21 cellular contexts compared by ENCODE assay signal in genomic region chr13:87087741-87088140, GRCh38.
DNase-seq lines count a peak whose midpoint lies in the region; FAIRE-seq and TF ChIP-seq lines count a peak whose summit lies in the region.
"Had no signal": no experiment of that assay in that cellular context is flagged by ENCODE, and none has a peak within 500 bp of the region (broad histone marks: within the 10 kb centered on the region; RNA-seq: fewer than 3 reads in every experiment).

No MANE protein-coding gene starts in this region.

- H3K36me3 Mint-ChIP-seq in activated T-helper 1 cell treated with anti-CD3 and anti-CD28 coated beads, Interleukin-12 subunit alpha, Interleukin-12 subunit beta, Interleukin-2, Interleukin-4 antibody, amounts not matched to agents 30 ng/mL and 10 ng/mL and 1 ng/mL, durations not matched to agents 14 hours and 24 hours and 36 hours (ENCODE audit: low read depth) = no peaks in the 10 kb centered on the region

- no peak overlapping the region for H3K4me3 Mint-ChIP-seq in activated T-helper 1 cell treated with anti-CD3 and anti-CD28 coated beads, Interleukin-12 subunit alpha, Interleukin-12 subunit beta, Interleukin-2, Interleukin-4 antibody, amounts not matched to agents 30 ng/mL and 10 ng/mL and 1 ng/mL, durations not matched to agents 14 hours and 24 hours and 36 hours
- H3K4me3 Mint-ChIP-seq: H9 had no signal

- no peaks in the 10 kb centered on the region for H3K4me1 Mint-ChIP-seq in activated T-helper 1 cell treated with anti-CD3 and anti-CD28 coated beads, Interleukin-12 subunit alpha, Interleukin-12 subunit beta, Interleukin-2, Interleukin-4 antibody, amounts not matched to agents 30 ng/mL and 10 ng/mL and 1 ng/mL, durations not matched to agents 14 hours and 24 hours and 36 hours (ENCODE audit: low read depth)
- H3K4me1 Mint-ChIP-seq: H9 had no signal

- H3K9me3 Mint-ChIP-seq in activated T-helper 1 cell treated with anti-CD3 and anti-CD28 coated beads, Interleukin-12 subunit alpha, Interleukin-12 subunit beta, Interleukin-2, Interleukin-4 antibody, amounts not matched to agents 30 ng/mL and 10 ng/mL and 1 ng/mL, durations not matched to agents 14 hours and 24 hours and 36 hours = no peaks in the 10 kb centered on the region
- H3K9me3 Mint-ChIP-seq: H9 had no signal

- no peaks in the 10 kb centered on the region for H3K27me3 Mint-ChIP-seq in activated T-helper 1 cell treated with anti-CD3 and anti-CD28 coated beads, Interleukin-12 subunit alpha, Interleukin-12 subunit beta, Interleukin-2, Interleukin-4 antibody, amounts not matched to agents 30 ng/mL and 10 ng/mL and 1 ng/mL, durations not matched to agents 14 hours and 24 hours and 36 hours (ENCODE audit: insufficient read depth)

- FAIRE-seq in HTR-8/SVneo (lab: Jason Lieb, UNC) = no peak
- FAIRE-seq: GM12878, K562 had no signal

- no peak overlapping the region for H3K27ac Mint-ChIP-seq in activated T-helper 1 cell treated with anti-CD3 and anti-CD28 coated beads, Interleukin-12 subunit alpha, Interleukin-12 subunit beta, Interleukin-2, Interleukin-4 antibody, amounts not matched to agents 30 ng/mL and 10 ng/mL and 1 ng/mL, durations not matched to agents 14 hours and 24 hours and 36 hours
- H3K27ac Mint-ChIP-seq: H9 had no signal

- intact Hi-C loops in activated T-helper 1 cell treated with anti-CD3 and anti-CD28 coated beads, Interleukin-12 subunit alpha, Interleukin-12 subunit beta, Interleukin-2, Interleukin-4 antibody, amounts not matched to agents 30 ng/mL and 10 ng/mL and 1 ng/mL, durations not matched to agents 14 hours and 24 hours and 36 hours (cut with micrococcal nuclease) = loop anchor here (2.0 to 5.0 kb wide), 2 partner anchors 71 to 1420 kb away; no protein-coding TSS in a partner anchor

- DNase-seq in HTR-8/SVneo (ENCODE audit: insufficient read length, low spot score) (peak; percentile 1), amniotic epithelial cell (ENCODE audit: low read depth) (peak; percentile 93), fibroblast of the aortic adventitia (ENCODE audit: low read depth) (peak; percentile 6), occipital lobe (lab: John Stamatoyannopoulos, UW) (no peak), NOMO-1 treated with dmso at 0.1 percent for 144 hours (lab: John Stamatoyannopoulos, UW; ENCODE audit: unreplicated experiment) (no peak), DMS53 (lab: John Stamatoyannopoulos, UW) (no peak)
- DNase-seq in activated T-helper 1 cell treated with anti-CD3 and anti-CD28 coated beads, Interleukin-12 subunit alpha, Interleukin-12 subunit beta, Interleukin-2, Interleukin-4 antibody, amounts not matched to agents 30 ng/mL and 10 ng/mL and 1 ng/mL, durations not matched to agents 14 hours and 24 hours and 36 hours (ENCODE audit: low spot score) = no peak
- DNase-seq: BE2C; DMS79 treated with DMSO at 0.1 percent for 48 hours; H9; NCI-H1092 treated with DMSO at 0.1 percent for 48 hours; NCI-H1436 treated with DMSO at 0.1 percent for 48 hours; NCI-H2029 treated with DMSO at 0.1 percent for 48 hours; NCI-H345; NCI-H524; NCI-H774; NK-92 treated with Interleukin-12 subunit alpha and Interleukin-12 subunit beta, amount 100 ng/mL, for 24 hours; SIG-M5; SK-N-SH had no signal

- TF ChIP-seq CTCF in fibroblast of the aortic adventitia (IDR thresholded peaks at IDR 0.05; ENCODE audit: insufficient read depth, low read length) = no peak

- no peak overlapping the region for H3K4me3 ChIP-seq in fibroblast of the aortic adventitia (ENCODE audit: low read depth, low read length)
- H3K4me3 ChIP-seq: GM12878, K562 had no signal

Comparison
In these comparisons a context has a peak if more than half of its experiments do, and no peak if none do; other contexts are left out.
1. DNase-seq: peak in HTR-8/SVneo (single experiment), amniotic epithelial cell (single experiment) and fibroblast of the aortic adventitia (single experiment); none in occipital lobe (single experiment), activated T-helper 1 cell treated with anti-CD3 and anti-CD28 coated beads, Interleukin-12 subunit alpha, Interleukin-12 subunit beta, Interleukin-2, Interleukin-4 antibody, amounts not matched to agents 30 ng/mL and 10 ng/mL and 1 ng/mL, durations not matched to agents 14 hours and 24 hours and 36 hours (single experiment), NOMO-1 treated with dmso at 0.1 percent for 144 hours (single experiment) and DMS53 (single experiment).